In the genomic region with DNA sequence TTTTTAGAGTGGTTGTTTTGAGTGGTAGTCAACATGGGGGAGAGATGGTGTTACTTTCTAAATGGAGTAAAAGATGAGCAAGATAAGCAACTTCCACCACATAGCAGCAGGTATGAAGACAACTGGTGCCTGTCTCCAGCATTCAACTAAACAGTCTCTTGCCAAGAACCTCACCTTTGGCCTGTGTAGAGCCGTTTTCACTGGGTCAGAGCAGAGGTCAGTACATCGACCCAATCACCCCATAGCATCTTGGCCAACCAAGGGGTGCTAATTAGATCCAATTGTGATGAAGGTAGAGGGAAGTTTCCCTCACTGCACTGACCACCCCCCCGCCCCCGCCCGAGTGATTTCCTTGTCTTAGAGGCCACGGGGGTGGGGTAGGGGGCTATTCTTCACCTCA, we compare ENCODE assay signal across 1 cellular context.
TF ChIP-seq lines count a peak whose summit lies in the region.

No MANE protein-coding gene starts in this region.

TF ChIP-seq in HepG2, 621 proteins besides CTCF, POLR2A, EP300 and RAD21:
- TF ChIP-seq, protein P1, sequence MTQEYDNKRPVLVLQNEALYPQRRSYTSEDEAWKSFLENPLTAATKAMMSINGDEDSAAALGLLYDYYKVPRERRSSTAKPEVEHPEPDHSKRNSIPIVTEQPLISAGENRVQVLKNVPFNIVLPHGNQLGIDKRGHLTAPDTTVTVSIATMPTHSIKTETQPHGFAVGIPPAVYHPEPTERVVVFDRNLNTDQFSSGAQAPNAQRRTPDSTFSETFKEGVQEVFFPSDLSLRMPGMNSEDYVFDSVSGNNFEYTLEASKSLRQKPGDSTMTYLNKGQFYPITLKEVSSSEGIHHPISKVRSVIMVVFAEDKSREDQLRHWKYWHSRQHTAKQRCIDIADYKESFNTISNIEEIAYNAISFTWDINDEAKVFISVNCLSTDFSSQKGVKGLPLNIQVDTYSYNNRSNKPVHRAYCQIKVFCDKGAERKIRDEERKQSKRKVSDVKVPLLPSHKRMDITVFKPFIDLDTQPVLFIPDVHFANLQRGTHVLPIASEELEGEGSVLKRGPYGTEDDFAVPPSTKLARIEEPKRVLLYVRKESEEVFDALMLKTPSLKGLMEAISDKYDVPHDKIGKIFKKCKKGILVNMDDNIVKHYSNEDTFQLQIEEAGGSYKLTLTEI (CRISPR knock-in tag; conservative IDR thresholded peaks at IDR 0.05), result no peak
- no peak for TF ChIP-seq ZZZ3 (CRISPR knock-in tag; IDR thresholded peaks at IDR 0.05; ENCODE audit: borderline replicate concordance)
- TF ChIP-seq NFRKB (IDR thresholded peaks at IDR 0.05), result no peak
- TF ChIP-seq ISX (CRISPR knock-in tag; conservative IDR thresholded peaks at IDR 0.05), result no peak
- TF ChIP-seq ZNF550 (CRISPR knock-in tag; IDR thresholded peaks at IDR 0.05; ENCODE audit: borderline replicate concordance), result no peak
- TF ChIP-seq, protein P2, sequence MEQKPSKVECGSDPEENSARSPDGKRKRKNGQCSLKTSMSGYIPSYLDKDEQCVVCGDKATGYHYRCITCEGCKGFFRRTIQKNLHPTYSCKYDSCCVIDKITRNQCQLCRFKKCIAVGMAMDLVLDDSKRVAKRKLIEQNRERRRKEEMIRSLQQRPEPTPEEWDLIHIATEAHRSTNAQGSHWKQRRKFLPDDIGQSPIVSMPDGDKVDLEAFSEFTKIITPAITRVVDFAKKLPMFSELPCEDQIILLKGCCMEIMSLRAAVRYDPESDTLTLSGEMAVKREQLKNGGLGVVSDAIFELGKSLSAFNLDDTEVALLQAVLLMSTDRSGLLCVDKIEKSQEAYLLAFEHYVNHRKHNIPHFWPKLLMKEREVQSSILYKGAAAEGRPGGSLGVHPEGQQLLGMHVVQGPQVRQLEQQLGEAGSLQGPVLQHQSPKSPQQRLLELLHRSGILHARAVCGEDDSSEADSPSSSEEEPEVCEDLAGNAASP (CRISPR knock-in tag; IDR thresholded peaks at IDR 0.05; ENCODE audit: borderline replicate concordance), result no peak
- TF ChIP-seq ZKSCAN5 (CRISPR knock-in tag; IDR thresholded peaks at IDR 0.05), result no peak
- no peak for TF ChIP-seq HOXA9 (CRISPR knock-in tag; IDR thresholded peaks at IDR 0.05; ENCODE audit: borderline replicate concordance)
- TF ChIP-seq, protein P3, sequence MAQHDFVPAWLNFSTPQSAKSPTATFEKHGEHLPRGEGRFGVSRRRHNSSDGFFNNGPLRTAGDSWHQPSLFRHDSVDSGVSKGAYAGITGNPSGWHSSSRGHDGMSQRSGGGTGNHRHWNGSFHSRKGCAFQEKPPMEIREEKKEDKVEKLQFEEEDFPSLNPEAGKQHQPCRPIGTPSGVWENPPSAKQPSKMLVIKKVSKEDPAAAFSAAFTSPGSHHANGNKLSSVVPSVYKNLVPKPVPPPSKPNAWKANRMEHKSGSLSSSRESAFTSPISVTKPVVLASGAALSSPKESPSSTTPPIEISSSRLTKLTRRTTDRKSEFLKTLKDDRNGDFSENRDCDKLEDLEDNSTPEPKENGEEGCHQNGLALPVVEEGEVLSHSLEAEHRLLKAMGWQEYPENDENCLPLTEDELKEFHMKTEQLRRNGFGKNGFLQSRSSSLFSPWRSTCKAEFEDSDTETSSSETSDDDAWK (CRISPR knock-in tag; IDR thresholded peaks at IDR 0.05), result no peak
- TF ChIP-seq MAZ (IDR thresholded peaks at IDR 0.05; ENCODE audit: borderline replicate concordance, low read depth, low read length), result no peak
- TF ChIP-seq MAZ (CRISPR knock-in tag; IDR thresholded peaks at IDR 0.05; ENCODE audit: low read depth), result no peak
- TF ChIP-seq ZNF619 (CRISPR knock-in tag; IDR thresholded peaks at IDR 0.05), result no peak
- TF ChIP-seq MAFK (conservative IDR thresholded peaks at IDR 0.05 in 1 of 2, IDR thresholded peaks at IDR 0.05 in 1 of 2; ENCODE audit: low read length in 2 of 2), result no peak
- no peak for TF ChIP-seq SRY (CRISPR knock-in tag; IDR thresholded peaks at IDR 0.05)
- no peak for TF ChIP-seq NR2F2 (IDR thresholded peaks at IDR 0.05; ENCODE audit: borderline replicate concordance, low read depth)
- no peak for TF ChIP-seq MYNN (CRISPR knock-in tag; IDR thresholded peaks at IDR 0.05; ENCODE audit: low read depth)
- TF ChIP-seq TOPORS (CRISPR knock-in tag; IDR thresholded peaks at IDR 0.05), result no peak
- TF ChIP-seq XRCC5 (optimal IDR thresholded peaks at IDR 0.05; ENCODE audit: low read length), result no peak
- no peak for TF ChIP-seq ZNF264 (CRISPR knock-in tag; IDR thresholded peaks at IDR 0.05)
- TF ChIP-seq NFKBIZ (CRISPR knock-in tag; IDR thresholded peaks at IDR 0.05), result no peak
- TF ChIP-seq TBL1XR1 (IDR thresholded peaks at IDR 0.05; ENCODE audit: borderline replicate concordance, low read length, partially characterized antibody), result no peak
